9 cellular contexts compared by ENCODE assay signal in the genomic region with DNA sequence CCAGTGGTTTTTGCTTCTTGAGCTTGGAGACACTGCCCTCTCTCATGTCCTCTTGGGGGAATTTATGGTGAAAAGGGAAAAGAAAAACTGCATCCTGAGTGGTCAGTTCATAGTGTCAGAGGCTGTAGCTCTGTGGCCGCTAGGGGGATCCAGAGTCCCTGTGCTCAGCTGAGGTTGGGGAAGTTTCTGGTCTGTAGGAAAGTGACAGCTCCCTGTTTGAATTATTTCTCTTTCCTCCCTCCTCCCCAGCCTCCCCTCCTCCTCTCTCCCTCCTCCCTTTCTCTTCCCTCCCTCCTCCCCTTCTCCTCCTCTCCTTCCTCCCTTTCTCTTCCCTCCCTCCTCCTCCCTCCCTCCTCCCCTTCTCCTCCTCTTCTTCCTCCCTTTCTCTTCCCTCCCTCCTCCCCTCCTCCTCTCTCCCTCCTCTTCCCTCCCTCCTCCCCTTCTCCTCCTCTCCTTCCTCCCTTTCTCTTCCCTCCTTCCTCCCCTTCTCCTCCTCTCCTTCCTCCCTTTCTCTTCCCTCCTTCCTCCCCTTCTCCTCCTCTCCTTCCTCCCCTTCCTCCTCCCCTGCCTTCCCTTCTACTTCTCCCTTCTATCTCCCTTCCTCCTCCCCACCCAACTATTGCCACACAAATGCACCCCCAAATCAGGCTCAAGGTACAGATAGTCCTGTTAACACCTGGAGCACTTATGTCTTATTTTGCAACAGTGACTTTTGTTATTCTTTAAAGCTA.
DNase-seq lines count a peak whose midpoint lies in the region; ATAC-seq and TF ChIP-seq lines count a peak whose summit lies in the region.
"Had no signal": no experiment of that assay in that cellular context is flagged by ENCODE, and none has a peak within 500 bp of the region (broad histone marks: within the 10 kb centered on the region; RNA-seq: fewer than 3 reads in every experiment).

No MANE protein-coding gene starts in this region.

- no peaks in the 10 kb centered on the region for H3K9me3 Mint-ChIP-seq in activated CD8-positive, alpha-beta T cell treated with anti-CD3 and anti-CD28 coated beads for 36 hours
- no peaks in the 10 kb centered on the region for H3K9me3 Mint-ChIP-seq in neural progenitor cell

- peaks cover 8% of the 10 kb centered on the region for H3F3A ChIP-seq in neural progenitor cell (ENCODE audit: low read depth)

- TF ChIP-seq CTCF in activated CD8-positive, alpha-beta T cell treated with anti-CD3 and anti-CD28 coated beads for 36 hours (IDR thresholded peaks at IDR 0.05) = peak; percentile 75
- peak; percentile 86 for TF ChIP-seq CTCF in neural progenitor cell (IDR thresholded peaks at IDR 0.05)

- no peaks in the 10 kb centered on the region for H3K36me3 Mint-ChIP-seq in activated CD8-positive, alpha-beta T cell treated with anti-CD3 and anti-CD28 coated beads for 36 hours (ENCODE audit: low read depth)
- H3K36me3 Mint-ChIP-seq in neural progenitor cell = no peaks in the 10 kb centered on the region

- WGBS in aorta, 2 donors = 5 to 7% methylated on average over 1 of the region's 1 CpG

- no peak overlapping the region for H3K27ac Mint-ChIP-seq in activated CD8-positive, alpha-beta T cell treated with anti-CD3 and anti-CD28 coated beads for 36 hours
- H3K27ac Mint-ChIP-seq in neural progenitor cell = peak overlapping the region; percentile 43

- POLR2A ChIA-PET in activated CD8-positive, alpha-beta T cell treated with anti-CD3 and anti-CD28 coated beads for 36 hours (lab: Charles Lee) = no interaction called here

- H3K9ac ChIP-seq in neural progenitor cell = no peak overlapping the region

- peak; percentile 83 for ATAC-seq in GM18511 (IDR thresholded peaks at IDR 0.05; ENCODE audit: unreplicated experiment)
- ATAC-seq in HG03457 (IDR thresholded peaks at IDR 0.05; ENCODE audit: unreplicated experiment) = peak; percentile 84
- ATAC-seq in activated CD8-positive, alpha-beta T cell treated with anti-CD3 and anti-CD28 coated beads for 36 hours = peak; percentile 58
- peak; percentile 82 for ATAC-seq in aorta (ENCODE audit: low FRiP score)

- no peaks in the 10 kb centered on the region for H3K27me3 ChIP-seq in neural progenitor cell
- no peaks in the 10 kb centered on the region for H3K27me3 ChIP-seq in aorta (ENCODE audit: control insufficient read depth in 1 of 2, insufficient read depth in 2 of 2, low read length in 1 of 2)

- H3K4me1 Mint-ChIP-seq in activated CD8-positive, alpha-beta T cell treated with anti-CD3 and anti-CD28 coated beads for 36 hours (ENCODE audit: low read depth) = no peaks in the 10 kb centered on the region
- peaks cover 28% of the 10 kb centered on the region for H3K4me1 Mint-ChIP-seq in neural progenitor cell

- H3K27ac ChIP-seq in neural progenitor cell = no peak overlapping the region
- H3K27ac ChIP-seq in aorta (ENCODE audit: low read depth in 1 of 2, low read length in 2 of 2) = no peak overlapping the region
- H3K27ac ChIP-seq: skin epidermis had no signal

- H3K79me2 ChIP-seq in neural progenitor cell (ENCODE audit: low read depth) = no peaks in the 10 kb centered on the region

- H3K4me1 ChIP-seq in neural progenitor cell (no peaks in the 10 kb centered on the region), aorta (ENCODE audit: control insufficient read depth in 1 of 2, insufficient read depth in 2 of 2, low read length in 2 of 2) (peaks cover 0 to 2% of the 10 kb centered on the region in 2 donors)

- peaks cover 24% of the 10 kb centered on the region for H3K27me3 Mint-ChIP-seq in activated CD8-positive, alpha-beta T cell treated with anti-CD3 and anti-CD28 coated beads for 36 hours
- H3K27me3 Mint-ChIP-seq in neural progenitor cell (ENCODE audit: insufficient read depth, low read depth) = peaks cover 7% of the 10 kb centered on the region

- no peak overlapping the region for H2AFZ ChIP-seq in neural progenitor cell (replicated peaks)

- CTCF ChIA-PET in activated CD8-positive, alpha-beta T cell treated with anti-CD3 and anti-CD28 coated beads for 36 hours (lab: Charles Lee) = interaction anchor here (0.5 to 2.5 kb wide), 20 partner anchors 10 to 741 kb away, joined by 3 to 10 read pairs (median 3); no protein-coding TSS in a partner anchor

- DNase-seq in AG20443 (ENCODE audit: low spot score) (peak; percentile 87), NCI-H526 (lab: John Stamatoyannopoulos, UW) (peak; percentile 66 to 88), fibroblast of the conjunctiva (ENCODE audit: low read depth) (peak; percentile 48), neural progenitor cell (ENCODE audit: low spot score) (peak; percentile 84), aorta (peak; percentile 81 to 89)
- DNase-seq in activated CD8-positive, alpha-beta T cell treated with anti-CD3 and anti-CD28 coated beads for 36 hours = peak; percentile 75

- H3K9me3 ChIP-seq in neural progenitor cell (ENCODE audit: low read depth) = no peaks in the 10 kb centered on the region
- H3K9me3 ChIP-seq in aorta (ENCODE audit: control insufficient read depth, low read length) = no peaks in the 10 kb centered on the region

- no peaks in the 10 kb centered on the region for H4K20me1 ChIP-seq in neural progenitor cell (ENCODE audit: low read depth)

- H3K4me3 ChIP-seq in neural progenitor cell = no peak overlapping the region
- no peak overlapping the region for H3K4me3 ChIP-seq in aorta (ENCODE audit: low read length in 2 of 2)
- H3K4me3 ChIP-seq: skin epidermis had no signal

- no peak overlapping the region for H3K4me2 ChIP-seq in neural progenitor cell

- intact Hi-C loops in activated CD8-positive, alpha-beta T cell treated with anti-CD3 and anti-CD28 coated beads for 36 hours (cut with micrococcal nuclease) = loop anchor here (10.0 kb wide), 1 partner anchor 412 kb away; no protein-coding TSS in a partner anchor
- intact Hi-C loops in aorta (cut with DNase I) = loop anchor here (2.0 to 5.0 kb wide), 4 partner anchors 205 to 645 kb away; partner anchors contain the start of gene KCNJ6 (in 2 of the 2)

- no peaks in the 10 kb centered on the region for H3K36me3 ChIP-seq in neural progenitor cell
- no peaks in the 10 kb centered on the region for H3K36me3 ChIP-seq in aorta (ENCODE audit: control insufficient read depth in 1 of 2, insufficient read depth in 2 of 2, low read length in 1 of 2)

- H3K4me3 Mint-ChIP-seq in activated CD8-positive, alpha-beta T cell treated with anti-CD3 and anti-CD28 coated beads for 36 hours = no peak overlapping the region
- H3K4me3 Mint-ChIP-seq in neural progenitor cell = no peak overlapping the region
